11 cellular contexts compared by ENCODE assay signal in the genomic region with DNA sequence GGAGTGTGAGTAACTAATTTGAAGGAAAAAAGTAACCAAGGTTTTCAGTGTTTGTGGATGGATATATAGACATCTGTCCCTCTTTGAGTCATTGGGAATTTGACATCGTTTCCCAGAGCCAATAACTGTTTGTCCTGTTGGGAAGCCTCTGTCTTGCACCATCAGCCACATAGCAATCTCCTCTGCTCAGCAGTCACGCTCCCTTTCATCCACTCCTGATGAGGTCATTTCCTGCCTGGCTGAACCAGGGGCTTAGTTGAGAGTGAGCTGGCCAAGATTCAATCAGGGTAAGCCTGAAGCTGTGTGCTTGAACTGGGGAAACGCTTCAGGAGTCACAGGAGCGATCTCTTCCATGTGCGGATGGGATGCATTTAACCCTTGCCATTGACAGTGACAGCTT.
DNase-seq lines count a peak whose midpoint lies in the region; ATAC-seq lines count a peak whose summit lies in the region.
"Had no signal": no experiment of that assay in that cellular context is flagged by ENCODE, and none has a peak within 500 bp of the region (broad histone marks: within the 10 kb centered on the region; RNA-seq: fewer than 3 reads in every experiment).

No MANE protein-coding gene starts in this region.

- WGBS in mesodermal cell (ENCODE audit: insufficient coverage in 2 of 2), 2 experiments = 71 to 72% methylated on average over 3 to 5 of the region's 5 CpGs

- H3K4me2 ChIP-seq in BLaER1 treated with 17β-estradiol and CSF1 and Interleukin-3, amounts not matched to agents 10 nM and 100 nM = peak overlapping the region in 7 of 11 experiments; percentile 3 to 33 (median 21); a peak in 4 of 22 replicates

- H3K9ac ChIP-seq in BLaER1 treated with 17β-estradiol and CSF1 and Interleukin-3, amounts not matched to agents 10 nM and 100 nM = no peak overlapping the region

- H3K36me3 ChIP-seq in BLaER1 treated with 17β-estradiol and CSF1 and Interleukin-3, amounts not matched to agents 10 nM and 100 nM = no peaks in the 10 kb centered on the region
- no peaks in the 10 kb centered on the region for H3K36me3 ChIP-seq in mesodermal cell (ENCODE audit: control insufficient read depth, insufficient read depth, low read length)

- H3K27ac ChIP-seq in BLaER1 treated with 17β-estradiol and CSF1 and Interleukin-3, amounts not matched to agents 10 nM and 100 nM = no peak overlapping the region
- peak overlapping the region; percentile 3 for H3K27ac ChIP-seq in mesodermal cell (ENCODE audit: low read depth, low read length, severe bottlenecking)

- H3K4me3 ChIP-seq in BLaER1 treated with 17β-estradiol and CSF1 and Interleukin-3, amounts not matched to agents 10 nM and 100 nM = no peak overlapping the region
- H3K4me3 ChIP-seq in mesodermal cell (ENCODE audit: extremely low read depth, insufficient read depth, low read length, poor library complexity, severe bottlenecking) = no peak overlapping the region

- H3K4me1 ChIP-seq in BLaER1 treated with 17β-estradiol and CSF1 and Interleukin-3, amounts not matched to agents 10 nM and 100 nM = peaks cover 3 to 8% (median 6%) of the 10 kb centered on the region in 10 experiments; a peak in 12 of 20 replicates
- H3K4me1 ChIP-seq in mesodermal cell (ENCODE audit: control insufficient read depth, insufficient read depth, low read length, poor library complexity, severe bottlenecking) = peaks cover 7% of the 10 kb centered on the region

- H3K9me3 ChIP-seq in BLaER1 treated with 17β-estradiol and CSF1 and Interleukin-3, amounts not matched to agents 10 nM and 100 nM (replicated peaks in 1 of 11) = peaks cover 0 to 17% (median 9%) of the 10 kb centered on the region in 11 experiments; a peak in 14 of 22 replicates
- peaks cover 7% of the 10 kb centered on the region for H3K9me3 ChIP-seq in mesodermal cell (ENCODE audit: control insufficient read depth, low read length)

- no peak for ATAC-seq in GM21423 (IDR thresholded peaks at IDR 0.05; ENCODE audit: unreplicated experiment)
- ATAC-seq in HG02759 (IDR thresholded peaks at IDR 0.05; ENCODE audit: unreplicated experiment) = no peak
- ATAC-seq in HG02678 (IDR thresholded peaks at IDR 0.05; ENCODE audit: unreplicated experiment) = no peak

- no peaks in the 10 kb centered on the region for H3K27me3 ChIP-seq in BLaER1 treated with 17β-estradiol and CSF1 and Interleukin-3, amounts not matched to agents 10 nM and 100 nM

- no peaks in the 10 kb centered on the region for H4K20me1 ChIP-seq in BLaER1 treated with 17β-estradiol and CSF1 and Interleukin-3, amounts not matched to agents 10 nM and 100 nM

- DNase-seq in NCI-H2029 treated with DMSO at 0.1 percent for 48 hours (lab: John Stamatoyannopoulos, UW) = peak; percentile 93
- peak; percentile 24 for DNase-seq in dermis blood vessel endothelial cell
- DNase-seq in NCI-H1092 treated with DMSO at 0.1 percent for 48 hours (lab: John Stamatoyannopoulos, UW) = no peak
- DNase-seq: activated effector memory CD4-positive, alpha-beta T cell treated with anti-CD3 and anti-CD28 coated beads, Interleukin-2, amount 50 U/mL, for 16 hours; H7; NCI-H526 treated with DMSO at 0.1 percent for 48 hours had no signal
